In the genomic region with DNA sequence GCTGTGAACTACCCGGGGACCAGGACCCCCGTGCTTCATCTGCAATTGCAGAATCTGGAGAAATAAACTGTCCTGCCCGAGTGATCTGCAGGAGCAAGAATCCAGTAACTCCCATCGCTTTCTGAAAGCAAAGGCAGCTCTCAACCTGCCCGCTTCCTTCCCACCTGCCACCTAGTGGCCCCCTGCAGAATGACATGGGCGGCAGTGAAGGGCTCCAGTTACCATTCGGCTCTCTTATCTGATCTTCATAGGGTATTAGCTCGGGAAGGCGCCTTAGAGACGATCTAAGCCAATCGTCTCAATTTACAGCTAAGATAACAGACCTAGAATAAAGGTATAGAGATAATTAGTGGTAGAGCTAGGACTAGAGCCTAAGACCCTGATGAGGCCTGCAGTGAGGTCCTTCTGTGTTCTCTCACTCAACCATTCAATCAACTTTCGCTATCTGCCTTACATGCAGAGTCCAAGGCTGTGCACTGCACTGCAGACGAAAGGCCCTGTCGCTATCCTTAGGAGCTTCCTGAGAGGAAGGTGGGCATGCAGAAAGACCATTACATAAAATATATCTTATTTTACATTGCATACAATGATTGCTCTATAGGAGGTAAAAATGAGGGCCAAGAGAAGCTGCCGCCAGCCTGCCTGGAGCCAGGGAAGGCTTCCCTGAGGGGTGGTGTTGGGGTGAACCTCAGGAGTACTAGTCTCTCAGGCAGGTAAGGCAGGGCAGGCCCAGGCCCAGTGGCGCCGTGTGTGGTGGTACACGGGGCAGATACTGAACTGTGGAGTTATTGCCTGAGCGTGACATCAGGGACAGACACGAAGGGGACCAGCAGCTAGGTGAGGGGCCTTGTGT, we compare ENCODE assay signal across 8 cellular contexts. TPM values are rescaled to one million over a fixed set of nuclear protein-coding genes. Genes with fewer than 3 reads are reported as not detected.
DNase-seq lines count a peak whose midpoint lies in the region; ATAC-seq and TF ChIP-seq lines count a peak whose summit lies in the region.

No MANE protein-coding gene starts in this region.

- DNase-seq in NCI-H748 treated with DMSO at 0.1 percent for 48 hours (lab: John Stamatoyannopoulos, UW): peak; percentile 90
- peak; percentile 62 to 74 for DNase-seq in activated CD4-positive, alpha-beta T cell treated with anti-CD3 and anti-CD28 coated beads, Interleukin-2, amount 50 U/mL, for 24 hours (ENCODE audit: low read depth in 1 of 2, low spot score in 1 of 2)
- peak; percentile 48 to 77 for DNase-seq in dermis microvascular lymphatic vessel endothelial cell (ENCODE audit: low read depth in 2 of 2)
- DNase-seq in lung microvascular endothelial cell (ENCODE audit: low read depth in 2 of 2): peak; percentile 77 to 82
- DNase-seq in stimulated activated CD8-positive, alpha-beta memory T cell treated with anti-CD3 and anti-CD28 coated beads, Interleukin-12 subunit alpha, Interleukin-12 subunit beta, amount 100 ng/mL, for 24 hours (ENCODE audit: extremely low read depth): peak; percentile 45

- no peak overlapping the region for H3K27ac ChIP-seq in 22Rv1

- peak; percentile 81 for ATAC-seq in GM18498 (IDR thresholded peaks at IDR 0.05; ENCODE audit: unreplicated experiment)
- peak; percentile 61 for ATAC-seq in HG03520 (IDR thresholded peaks at IDR 0.05; ENCODE audit: unreplicated experiment)

- TF ChIP-seq CTCF in 22Rv1 (IDR thresholded peaks at IDR 0.05): peak; percentile 94

RNA-seq across cellular contexts. Expression of gene PSMG4, which starts 7.1 kb away (rescaled TPM):
- total RNA-seq in dermis microvascular lymphatic vessel endothelial cell (51.5 and 59.3 TPM in 2 replicates), lung microvascular endothelial cell (31.9 and 45.3 TPM in 2 replicates)

RNA-seq across cellular contexts. Expression of gene TUBB2B, which starts 24.2 kb away (rescaled TPM):
- total RNA-seq in dermis microvascular lymphatic vessel endothelial cell: 3.6 and 4.6 TPM in 2 replicates
- total RNA-seq in lung microvascular endothelial cell: 1.8 and 2.0 TPM in 2 replicates
